Comparison of ENCODE assay signal across 8 cellular contexts in the genomic region with DNA sequence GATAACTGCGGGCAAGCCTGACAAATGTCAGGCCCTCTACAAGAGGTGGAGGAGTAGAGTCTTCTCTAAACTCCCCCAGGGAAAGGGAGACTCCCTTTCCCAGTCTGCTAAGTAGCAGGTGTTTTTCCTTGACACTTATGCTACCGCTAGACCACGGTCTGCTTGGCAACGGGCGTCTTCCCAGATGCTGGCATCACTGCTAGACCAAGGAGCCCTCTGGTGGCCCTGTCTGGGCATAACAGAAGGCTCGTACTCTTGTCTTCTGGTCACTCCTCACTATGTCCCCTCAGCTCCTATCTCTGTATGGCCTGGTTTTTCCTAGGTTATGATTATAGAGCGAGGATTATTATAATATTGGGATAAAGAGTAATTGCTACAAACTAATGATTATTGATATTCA. TPM values are rescaled to one million over a fixed set of nuclear protein-coding genes. Genes with fewer than 3 reads are reported as not detected.
DNase-seq lines count a peak whose midpoint lies in the region; ATAC-seq and TF ChIP-seq lines count a peak whose summit lies in the region.
"Not testable (repeated sequence)": the region's sequence is repeated elsewhere in the genome, so short reads cannot be mapped to it uniquely, and the experiment has no call there.

No MANE protein-coding gene starts in this region.

- not testable (repeated sequence) for H3K4me3 ChIP-seq in mucosa of descending colon

- not testable (repeated sequence) for H3K36me3 ChIP-seq in mucosa of descending colon (ENCODE audit: low read depth)

- H3K4me3 Mint-ChIP-seq in activated CD4-positive, alpha-beta T cell treated with anti-CD3 and anti-CD28 coated beads for 36 hours; MCF 10A (ENCODE audit: unreplicated experiment): not testable (repeated sequence)

- not testable (repeated sequence) for H3K4me1 Mint-ChIP-seq in activated CD4-positive, alpha-beta T cell treated with anti-CD3 and anti-CD28 coated beads for 36 hours; MCF 10A (ENCODE audit: insufficient read depth, unreplicated experiment)

- H3K4me1 ChIP-seq in foreskin keratinocyte, result not testable (repeated sequence)
- H3K4me1 ChIP-seq in mucosa of descending colon (ENCODE audit: low read depth), result peaks cover 18% of the 10 kb centered on the region

- not testable (repeated sequence) for H3K27me3 Mint-ChIP-seq in activated CD4-positive, alpha-beta T cell treated with anti-CD3 and anti-CD28 coated beads for 36 hours; MCF 10A (ENCODE audit: insufficient read depth, unreplicated experiment)

- CTCF ChIA-PET in activated CD4-positive, alpha-beta T cell treated with anti-CD3 and anti-CD28 coated beads for 36 hours (lab: Charles Lee), result interaction anchor here (1.0 to 1.4 kb wide), 4 partner anchors 14 to 165 kb away, joined by 3 to 4 read pairs (median 4); no protein-coding TSS in a partner anchor
- CTCF ChIA-PET in MCF 10A (lab: Yijun Ruan, JAX), result interaction anchor here (0.8 to 3.4 kb wide), 8 partner anchors 11 to 464 kb away, joined by 3 to 22 read pairs (median 6); no protein-coding TSS in a partner anchor

- POLR2A ChIA-PET in activated CD4-positive, alpha-beta T cell treated with anti-CD3 and anti-CD28 coated beads for 36 hours (lab: Charles Lee); MCF 10A (lab: Yijun Ruan, JAX): not testable (repeated sequence)

- not testable (repeated sequence) for BruUV-seq in MCF 10A (replicated peaks; lab: Mats Ljungman, UMichigan)

- H3K36me3 Mint-ChIP-seq in activated CD4-positive, alpha-beta T cell treated with anti-CD3 and anti-CD28 coated beads for 36 hours (ENCODE audit: low read depth), result not testable (repeated sequence)
- H3K36me3 Mint-ChIP-seq in MCF 10A (ENCODE audit: insufficient read depth, unreplicated experiment), result peaks cover 34% of the 10 kb centered on the region

- intact Hi-C loops in activated CD4-positive, alpha-beta T cell treated with anti-CD3 and anti-CD28 coated beads for 36 hours (cut with DNase I, micrococcal nuclease), result not testable (repeated sequence)
- intact Hi-C loops in MCF 10A (cut with micrococcal nuclease) (loop anchor here (2.0 kb wide), 1 partner anchor 230 kb away; no protein-coding TSS in a partner anchor), mucosa of descending colon (cut with DNase I, micrococcal nuclease) (loop anchor here in 1 of 2 donors (5.0 kb wide), 1 partner anchor 165 kb away; no protein-coding TSS in a partner anchor)

- H3K27ac ChIP-seq in foreskin keratinocyte, result not testable (repeated sequence)

- not testable (repeated sequence) for H3K27me3 ChIP-seq in foreskin keratinocyte

- not testable (repeated sequence) for H3K9me3 ChIP-seq in mucosa of descending colon

- TF ChIP-seq CTCF in AG09319 (IDR thresholded peaks at IDR 0.05; ENCODE audit: low read depth, low read length) (peak; percentile 32), GM13976 (IDR thresholded peaks at IDR 0.05; ENCODE audit: borderline replicate concordance, control extremely low read depth, extremely low read depth, insufficient read depth, missing control alignments) (peak; percentile 28), MCF 10A (IDR thresholded peaks at IDR 0.05; ENCODE audit: unreplicated experiment) (peak; percentile 62), foreskin keratinocyte (conservative IDR thresholded peaks at IDR 0.05) (peak; percentile 64)
- not testable (repeated sequence) for TF ChIP-seq CTCF in mucosa of descending colon (IDR thresholded peaks at IDR 0.05)

- not testable (repeated sequence) for H3K27ac Mint-ChIP-seq in activated CD4-positive, alpha-beta T cell treated with anti-CD3 and anti-CD28 coated beads for 36 hours; MCF 10A (ENCODE audit: low read depth, unreplicated experiment)

- not testable (repeated sequence) for H3K9me3 Mint-ChIP-seq in activated CD4-positive, alpha-beta T cell treated with anti-CD3 and anti-CD28 coated beads for 36 hours (ENCODE audit: low read depth); MCF 10A (ENCODE audit: unreplicated experiment)

- not testable (repeated sequence) for DNase-seq in AG09319 (ENCODE audit: extremely low read depth, low read depth); GM13976 (ENCODE audit: low spot score); foreskin keratinocyte
- DNase-seq in NCI-H69 (lab: John Stamatoyannopoulos, UW) (peak; percentile 17), MCF 10A (ENCODE audit: unreplicated experiment) (peak; percentile 27), mucosa of descending colon (peak in 2 of 3 donors; percentile 47 to 54)
- peak; percentile 44 for DNase-seq in activated CD4-positive, alpha-beta T cell treated with anti-CD3 and anti-CD28 coated beads for 36 hours
- DNase-seq in stimulated activated CD8-positive, alpha-beta memory T cell treated with anti-CD3 and anti-CD28 coated beads, Interleukin-4, amount 100 ng/mL, for 48 hours, result peak; percentile 40

- in situ Hi-C loops in GM13976 (cut with MboI; ENCODE audit: low sequenced_read_pairs, unreplicated experiment), result loop anchor here (10.0 kb wide), 1 partner anchor 162 kb away; no protein-coding TSS in a partner anchor

- ATAC-seq in activated CD4-positive, alpha-beta T cell treated with anti-CD3 and anti-CD28 coated beads for 36 hours; foreskin keratinocyte; mucosa of descending colon: not testable (repeated sequence)

RNA-seq across cellular contexts. Expression of gene ACOX3, which starts 33.6 kb away (rescaled TPM):
- 10 to 100 TPM; 20.5 to 29.3 TPM for total RNA-seq in activated CD4-positive, alpha-beta T cell treated with anti-CD3 and anti-CD28 coated beads for 36 hours
- total RNA-seq in MCF 10A (2022) (17.9 TPM in 2 replicates), foreskin keratinocyte (11.5 and 17.8 TPM in 2 replicates), mucosa of descending colon (10 to 100 TPM; 22.4 to 34.7 (median 26.0) TPM)
- polyA plus RNA-seq in foreskin keratinocyte, result 10.4 and 12.9 TPM in 2 replicates

RNA-seq across cellular contexts. Expression of gene TRMT44, which starts 33.7 kb away (rescaled TPM):
- total RNA-seq in activated CD4-positive, alpha-beta T cell treated with anti-CD3 and anti-CD28 coated beads for 36 hours, result 10 to 100 TPM; 20.1 to 24.5 TPM
- total RNA-seq in MCF 10A (2022) (23.2 and 24.4 TPM in 2 replicates), foreskin keratinocyte (12.1 and 12.9 TPM in 2 replicates), mucosa of descending colon (10 to 100 TPM; 14.0 to 21.7 (median 17.1) TPM)
- polyA plus RNA-seq in foreskin keratinocyte, result 7.1 and 7.4 TPM in 2 replicates
